ENCODE assay signal across 8 cellular contexts in genomic region chr11:62601364-62602140, GRCh38. TPM values are rescaled to one million over a fixed set of nuclear protein-coding genes. Genes with fewer than 3 reads are reported as not detected.
DNase-seq lines count a peak whose midpoint lies in the region; ATAC-seq and TF ChIP-seq lines count a peak whose summit lies in the region.

Gene MTA2, minus strand, starts transcription at chr11:62601865. Its CDS starts 415 bp downstream, at chr11:62601450.

- BruUV-seq in Panc1 (replicated peaks; lab: Mats Ljungman, UMichigan) = no TSS peak

- H3K4me3 ChIP-seq in Panc1 (ENCODE audit: low read depth in 2 of 2, low read length in 2 of 2) = peak within 1 kb of the TSS; percentile 70 to 76
- H3K4me3 ChIP-seq in muscle layer of colon (ENCODE audit: low read depth in 1 of 2, low read length in 2 of 2) = peak within 1 kb of the TSS; percentile 83 to 93

- intact Hi-C loops in Panc1 (cut with micrococcal nuclease; ENCODE audit: unreplicated experiment) = no loop called here

- H3K4me1 ChIP-seq in Panc1 (ENCODE audit: control insufficient read depth, insufficient read depth, low read length) (peaks cover 26% of the 10 kb centered on the region), muscle layer of colon (ENCODE audit: insufficient read depth, low read length) (peaks cover 31% of the 10 kb centered on the region)

- TF ChIP-seq CTCF in Panc1 (IDR thresholded peaks at IDR 0.05) = no peak

- no peaks in the 10 kb centered on the region for H3K27me3 Mint-ChIP-seq in activated T-cell treated with anti-CD3 and anti-CD28 coated beads, Interleukin-2, amount 50 U/mL, for 4 hours (ENCODE audit: low read depth)

- ATAC-seq in GM21723 (IDR thresholded peaks at IDR 0.05; ENCODE audit: unreplicated experiment) (peak; percentile 71), Panc1 (peak; percentile 94)
- peak; percentile 86 to 87 for ATAC-seq in activated T-cell treated with anti-CD3 and anti-CD28 coated beads, Interleukin-2, amount 50 U/mL, for 4 hours

- DNase-seq in DMS53 (lab: John Stamatoyannopoulos, UW) (peak; percentile 99), KG1 (lab: John Stamatoyannopoulos, UW) (peak; percentile 98), Panc1 (ENCODE audit: low read depth, low spot score) (peak; percentile 84), erythroblast (lab: John Stamatoyannopoulos, UW) (peak; percentile 99)
- DNase-seq in activated T-cell treated with anti-CD3 and anti-CD28 coated beads, Interleukin-2, amount 50 U/mL, for 4 hours = peak; percentile 99
- peak; percentile 98 for DNase-seq in stimulated activated CD8-positive, alpha-beta memory T cell treated with anti-CD3 and anti-CD28 coated beads, Interleukin-7, amount 100 ng/mL, for 24 hours (ENCODE audit: low read depth)

- in situ Hi-C loops in Panc1 (cut with HindIII; ENCODE audit: low pct_unique_long_range_greater_than_20kb, low sequenced_read_pairs) = no loop called here

- H3K27ac ChIP-seq in Panc1 (ENCODE audit: low read length) = peak within 1 kb of the TSS; percentile 98
- H3K27ac ChIP-seq in muscle layer of colon (ENCODE audit: low read depth, low read length) = peak within 1 kb of the TSS; percentile 96

- H3K27me3 ChIP-seq in Panc1 (ENCODE audit: control insufficient read depth, insufficient read depth, low read length) (no peaks in the 10 kb centered on the region), muscle layer of colon (ENCODE audit: control insufficient read depth in 1 of 2, insufficient read depth in 2 of 2, low read length in 2 of 2) (no peaks in the 10 kb centered on the region)

- CTCF ChIA-PET in Panc1 (lab: Charles Lee) = interaction anchor here (1.3 kb wide), 1 partner anchor 10 kb away, joined by 5 read pairs; no protein-coding TSS in a partner anchor

- H3K36me3 Mint-ChIP-seq in activated T-cell treated with anti-CD3 and anti-CD28 coated beads, Interleukin-2, amount 50 U/mL, for 4 hours (ENCODE audit: insufficient read depth) = peaks cover 59% of the 10 kb centered on the region

- H3K9me3 ChIP-seq in Panc1 (ENCODE audit: control insufficient read depth, insufficient read depth, low read depth, low read length) (no peaks in the 10 kb centered on the region), muscle layer of colon (ENCODE audit: low read length) (no peaks in the 10 kb centered on the region)

- H3K36me3 ChIP-seq in Panc1 (ENCODE audit: control insufficient read depth, insufficient read depth, low read length) = peaks cover 20% of the 10 kb centered on the region
- H3K36me3 ChIP-seq in muscle layer of colon (ENCODE audit: insufficient read depth, low read length) = peaks cover 39% of the 10 kb centered on the region

- TF ChIP-seq POLR2A in erythroblast (IDR thresholded peaks at IDR 0.05; ENCODE audit: low read length) = peak; percentile 82

- POLR2A ChIA-PET in Panc1 (lab: Charles Lee) = interaction anchor here (0.6 to 1.9 kb wide), 4 partner anchors 10 to 430 kb away, joined by 3 to 11 read pairs (median 5); partner anchors contain the start of gene TUT1

- no peaks in the 10 kb centered on the region for H3K9me3 Mint-ChIP-seq in activated T-cell treated with anti-CD3 and anti-CD28 coated beads, Interleukin-2, amount 50 U/mL, for 4 hours

- H3K4me1 Mint-ChIP-seq in activated T-cell treated with anti-CD3 and anti-CD28 coated beads, Interleukin-2, amount 50 U/mL, for 4 hours (ENCODE audit: low read depth) = peaks cover 51% of the 10 kb centered on the region

- H3K9ac ChIP-seq in muscle layer of colon (ENCODE audit: low read length) = peak within 1 kb of the TSS; percentile 88

- peak within 1 kb of the TSS; percentile 93 for H3K4me3 Mint-ChIP-seq in activated T-cell treated with anti-CD3 and anti-CD28 coated beads, Interleukin-2, amount 50 U/mL, for 4 hours

RNA-seq across cellular contexts. Expression of gene MTA2, which starts in this region (rescaled TPM):
- total RNA-seq in Panc1 (2021; ENCODE audit: unreplicated experiment) = 163 TPM
- 129 TPM for polyA plus RNA-seq in Panc1 (2012; ENCODE audit: insufficient read length)
- total RNA-seq in activated T-cell treated with anti-CD3 and anti-CD28 coated beads, Interleukin-2, amount 50 U/mL, for 4 hours = 100 to 1,000 TPM; 217 to 224 (median 220) TPM

Comparison
In these comparisons a context has a peak if more than half of its experiments do, and no peak if none do; other contexts are left out.
1. Peak in every context shown above with its lines: DNase-seq, ATAC-seq, H3K4me3 ChIP-seq and H3K27ac ChIP-seq.